19 cellular contexts compared by ENCODE assay signal in genomic region chr6:110055387-110055735, GRCh38.
DNase-seq lines count a peak whose midpoint lies in the region; ATAC-seq and TF ChIP-seq lines count a peak whose summit lies in the region.
"Had no signal": no experiment of that assay in that cellular context is flagged by ENCODE, and none has a peak within 500 bp of the region (broad histone marks: within the 10 kb centered on the region; RNA-seq: fewer than 3 reads in every experiment).

No MANE protein-coding gene starts in this region.

- no peak overlapping the region for H3K4me3 Mint-ChIP-seq in WTC11
- no peak overlapping the region for H3K4me3 Mint-ChIP-seq in naive thymus-derived CD8-positive, alpha-beta T cell
- H3K4me3 Mint-ChIP-seq: mesothelial cell of epicardium, neural crest cell, T-cell had no signal

- no peak overlapping the region for H4K8ac ChIP-seq in trophoblast cell (ENCODE audit: low read depth, low read length)

- no peaks in the 10 kb centered on the region for H3K36me3 Mint-ChIP-seq in WTC11
- no peaks in the 10 kb centered on the region for H3K36me3 Mint-ChIP-seq in naive thymus-derived CD8-positive, alpha-beta T cell
- H3K36me3 Mint-ChIP-seq: mesothelial cell of epicardium, T-cell had no signal

- H2AFZ ChIP-seq in trophoblast cell (ENCODE audit: insufficient read depth, low read length, poor library complexity), result no peak overlapping the region

- H3K79me2 ChIP-seq in trophoblast cell (ENCODE audit: control insufficient read depth, insufficient read depth, low read length, poor library complexity), result no peaks in the 10 kb centered on the region

- H3K4ac ChIP-seq in trophoblast cell (ENCODE audit: low read depth, low read length), result no peak overlapping the region

- no peaks in the 10 kb centered on the region for H3K27me3 Mint-ChIP-seq in WTC11 (ENCODE audit: low read depth)
- H3K27me3 Mint-ChIP-seq in naive thymus-derived CD8-positive, alpha-beta T cell, result peaks cover 4 to 25% (median 5%) of the 10 kb centered on the region in 5 donors

- no peak overlapping the region for H2BK5ac ChIP-seq in trophoblast cell (ENCODE audit: low read depth, low read length, poor library complexity)

- H4K91ac ChIP-seq in trophoblast cell (ENCODE audit: low read depth, low read length), result no peak overlapping the region

- no peaks in the 10 kb centered on the region for H4K20me1 ChIP-seq in BLaER1

- no peak overlapping the region for H4K12ac ChIP-seq in trophoblast cell (ENCODE audit: low read depth, low read length)

- H3K18ac ChIP-seq in trophoblast cell (ENCODE audit: low read length), result no peak overlapping the region

- DNase-seq in LNCaP clone FGC (ENCODE audit: low read depth) (peak; percentile 2), NCI-H524 (lab: John Stamatoyannopoulos, UW) (peak; percentile 76 to 86), WTC11 (ENCODE audit: low spot score) (no peak), GM19238 (ENCODE audit: insufficient read length, low spot score) (no peak), trophoblast cell (no peak)
- DNase-seq in naive thymus-derived CD8-positive, alpha-beta T cell, result no peak
- DNase-seq: effector memory CD4-positive, alpha-beta T cell; hippocampal formation; MM.1S; stomach; T-cell had no signal

- TF ChIP-seq CTCF in LNCaP clone FGC (IDR thresholded peaks at IDR 0.05; ENCODE audit: control insufficient read depth, extremely low read depth, insufficient read depth), result no peak
- no peak for TF ChIP-seq CTCF in WTC11 (IDR thresholded peaks at IDR 0.05)

- H3K27ac Mint-ChIP-seq in WTC11, result peak overlapping the region; percentile 19; the same call in 1 of the 2 replicates
- H3K27ac Mint-ChIP-seq in naive thymus-derived CD8-positive, alpha-beta T cell, result no peak overlapping the region
- H3K27ac Mint-ChIP-seq: activated T-helper 2 cell treated with anti-CD3 and anti-CD28 coated beads, Interferon-gamma antibody, Interleukin-2, Interleukin-4, amounts not matched to agents 10 μg/mL and 5 μg/mL and 100 μg/mL, durations not matched to agents 14 hours and 24 hours and 36 hours; mesothelial cell of epicardium; T-cell had no signal

- H3K9me3 ChIP-seq in BLaER1 (no peaks in the 10 kb centered on the region), trophoblast cell (ENCODE audit: insufficient read depth, low read depth, low read length) (no peaks in the 10 kb centered on the region)
- H3K9me3 ChIP-seq: HAP-1, stomach, vagina had no signal

- H3K27ac ChIP-seq in BLaER1 (no peak overlapping the region), trophoblast cell (ENCODE audit: low read depth, low read length) (no peak overlapping the region)
- H3K27ac ChIP-seq: RWPE1, stomach, vagina had no signal

- H3K36me3 ChIP-seq in BLaER1 (no peaks in the 10 kb centered on the region), trophoblast cell (ENCODE audit: control insufficient read depth in 1 of 2, insufficient read depth in 2 of 2, low read length in 2 of 2) (no peaks in the 10 kb centered on the region)
- H3K36me3 ChIP-seq: HAP-1, stomach, vagina had no signal

- WGBS in trophoblast cell (ENCODE audit: extremely low coverage, insufficient coverage, insufficient read length), result no CpG with 5 or more reads among the region's 3 CpGs

- H3K4me2 ChIP-seq in BLaER1 (peak overlapping the region; percentile 2; the same call in 1 of the 2 replicates), trophoblast cell (ENCODE audit: low read length) (no peak overlapping the region)

- ATAC-seq in WTC11, result peak; percentile 67
- no peak for ATAC-seq in naive thymus-derived CD8-positive, alpha-beta T cell
- ATAC-seq in HG03565 (IDR thresholded peaks at IDR 0.05; ENCODE audit: unreplicated experiment), result no peak
- ATAC-seq: T-cell had no signal

- H3K4me1 ChIP-seq in BLaER1 (peaks cover 10% of the 10 kb centered on the region; the same call in 1 of the 2 replicates), trophoblast cell (ENCODE audit: control insufficient read depth in 1 of 2, insufficient read depth in 2 of 2, low read length in 2 of 2) (no peaks in the 10 kb centered on the region)
- H3K4me1 ChIP-seq: HAP-1 had no signal

- H3K27me3 ChIP-seq in BLaER1, result no peaks in the 10 kb centered on the region
- H3K27me3 ChIP-seq in trophoblast cell (ENCODE audit: insufficient read depth, low read length), result no peaks in the 10 kb centered on the region
- H3K27me3 ChIP-seq: vagina had no signal

- no peaks in the 10 kb centered on the region for H3K9me3 Mint-ChIP-seq in WTC11
- H3K9me3 Mint-ChIP-seq in naive thymus-derived CD8-positive, alpha-beta T cell, result no peaks in the 10 kb centered on the region
- H3K9me3 Mint-ChIP-seq: activated T-helper 2 cell treated with anti-CD3 and anti-CD28 coated beads, Interferon-gamma antibody, Interleukin-2, Interleukin-4, amounts not matched to agents 10 μg/mL and 5 μg/mL and 100 μg/mL, durations not matched to agents 14 hours and 24 hours and 36 hours; mesothelial cell of epicardium; neural crest cell; T-cell had no signal

- POLR2A ChIA-PET in WTC11 (lab: Charles Lee), result no interaction called here
- POLR2A ChIA-PET in naive thymus-derived CD8-positive, alpha-beta T cell (lab: Charles Lee), result no interaction called here

- H2BK120ac ChIP-seq in trophoblast cell (ENCODE audit: insufficient read depth, low read length, poor library complexity), result no peak overlapping the region

- H3K79me1 ChIP-seq in trophoblast cell (ENCODE audit: low read length), result no peaks in the 10 kb centered on the region

- CTCF ChIA-PET in WTC11 (lab: Charles Lee), result interaction anchor here (0.9 to 1.8 kb wide), 2 partner anchors 16 to 335 kb away, joined by 3 to 9 read pairs; no protein-coding TSS in a partner anchor

- no peak overlapping the region for H3K23ac ChIP-seq in trophoblast cell (ENCODE audit: low read length)

- H2AK5ac ChIP-seq in trophoblast cell (ENCODE audit: low read length), result no peak overlapping the region

- no peak overlapping the region for H3K14ac ChIP-seq in trophoblast cell (ENCODE audit: low read length)

- H3K9ac ChIP-seq in BLaER1 (no peak overlapping the region), trophoblast cell (ENCODE audit: low read length) (no peak overlapping the region)

- peaks cover 12% of the 10 kb centered on the region for H3K4me1 Mint-ChIP-seq in WTC11
- peaks cover 0 to 2% (median 0%) of the 10 kb centered on the region in 4 donors for H3K4me1 Mint-ChIP-seq in naive thymus-derived CD8-positive, alpha-beta T cell
- H3K4me1 Mint-ChIP-seq: T-cell had no signal

- H2BK12ac ChIP-seq in trophoblast cell (ENCODE audit: low read length), result no peak overlapping the region

- H3K4me3 ChIP-seq in BLaER1 (no peak overlapping the region), LNCaP clone FGC (ENCODE audit: low read depth, low read length) (no peak overlapping the region), trophoblast cell (ENCODE audit: low read depth, low read length) (no peak overlapping the region)
- H3K4me3 ChIP-seq: HAP-1, stomach, vagina had no signal

TF ChIP-seq in WTC11, 78 proteins besides CTCF, POLR2A, EP300 and RAD21:
- no peak for TF ChIP-seq IRF1 (CRISPR knock-in tag; IDR thresholded peaks at IDR 0.05)
- TF ChIP-seq TEAD1 (CRISPR knock-in tag; IDR thresholded peaks at IDR 0.05), result no peak
- no peak for TF ChIP-seq NFE2L1 (CRISPR knock-in tag; IDR thresholded peaks at IDR 0.05)

Comparison
In these comparisons a context has a peak if more than half of its experiments do, and no peak if none do; other contexts are left out.
1. DNase-seq: peak in LNCaP clone FGC (single experiment) and NCI-H524 (2 of 2); none in WTC11 (single experiment), GM19238 (single experiment), naive thymus-derived CD8-positive, alpha-beta T cell (0 of 10) and trophoblast cell (0 of 2).